ENCODE assay signal across 2 cellular contexts in genomic region chr11:8773916-8774537, GRCh38.
TF ChIP-seq lines count a peak whose summit lies in the region.

No MANE protein-coding gene starts in this region.

TF ChIP-seq in IMR-90, 13 proteins besides CTCF, POLR2A, EP300 and RAD21 (continued from another document):
- TF ChIP-seq CEBPB (IDR thresholded peaks at IDR 0.05; ENCODE audit: low read depth, low read length) (no peak), USF2 (IDR thresholded peaks at IDR 0.05; ENCODE audit: low read depth, low read length) (no peak), RCOR1 (IDR thresholded peaks at IDR 0.05; ENCODE audit: insufficient replicate concordance, low read length) (no peak), BHLHE40 (IDR thresholded peaks at IDR 0.05; ENCODE audit: low read depth, low read length) (no peak), CHD1 (IDR thresholded peaks at IDR 0.05; ENCODE audit: low read depth, low read length) (no peak), SMC3 (IDR thresholded peaks at IDR 0.05; ENCODE audit: low read depth, low read length) (no peak), MAZ (IDR thresholded peaks at IDR 0.05; ENCODE audit: borderline replicate concordance, low read depth, low read length) (no peak), RFX5 (IDR thresholded peaks at IDR 0.05; ENCODE audit: low read depth, low read length) (no peak), ELK1 (IDR thresholded peaks at IDR 0.05; ENCODE audit: borderline replicate concordance, low read depth, low read length) (no peak), MXI1 (IDR thresholded peaks at IDR 0.05; ENCODE audit: borderline replicate concordance, low read depth, low read length) (no peak), NFE2L2 (IDR thresholded peaks at IDR 0.05; ENCODE audit: low read depth, low read length) (no peak), MAFK (IDR thresholded peaks at IDR 0.05; ENCODE audit: low read depth, low read length) (no peak)

TF ChIP-seq in HepG2, 621 proteins besides CTCF, POLR2A, EP300 and RAD21 (continued from another document):
- TF ChIP-seq TERF1 (CRISPR knock-in tag; IDR thresholded peaks at IDR 0.05) (no peak), REPIN1 (CRISPR knock-in tag; IDR thresholded peaks at IDR 0.05; ENCODE audit: borderline replicate concordance, low read depth) (no peak), ZNF576 (CRISPR knock-in tag; IDR thresholded peaks at IDR 0.05) (no peak), CC2D1A (CRISPR knock-in tag; IDR thresholded peaks at IDR 0.05) (no peak), ZBTB3 (CRISPR knock-in tag; IDR thresholded peaks at IDR 0.05; ENCODE audit: borderline replicate concordance, low read depth) (no peak), KAT7 (CRISPR knock-in tag; IDR thresholded peaks at IDR 0.05; ENCODE audit: borderline replicate concordance) (no peak), ZNF772 (CRISPR knock-in tag; IDR thresholded peaks at IDR 0.05) (no peak), TAF1 (CRISPR knock-in tag; IDR thresholded peaks at IDR 0.05) (no peak)
TF ChIP-seq in HepG2: peak in this region for 0.
